In genomic region chr6:128519132-128519930, GRCh38 we compare ENCODE assay signal across 8 cellular contexts. TPM values are rescaled to one million over a fixed set of nuclear protein-coding genes. Genes with fewer than 3 reads are reported as not detected.
DNase-seq lines count a peak whose midpoint lies in the region; ATAC-seq and TF ChIP-seq lines count a peak whose summit lies in the region.

No MANE protein-coding gene starts in this region.

- DNase-seq in H4 (ENCODE audit: low spot score) (peak; percentile 14), NCI-H510A (lab: John Stamatoyannopoulos, UW) (peak; percentile 31), fibroblast of lung (ENCODE audit: low read depth in 2 of 2) (peak; percentile 47 to 59), testis (peak; percentile 43), NCI-H187 treated with DMSO at 0.1 percent for 48 hours (lab: John Stamatoyannopoulos, UW) (no peak)
- DNase-seq in activated T-cell treated with anti-CD3 and anti-CD28 coated beads, Interleukin-2, amount 50 U/mL, for 72 hours, result peak; percentile 41 to 42
- peak in 8 of 9 donors; percentile 14 to 57 (median 36) for DNase-seq in naive thymus-derived CD4-positive, alpha-beta T cell

- peaks cover 56% of the 10 kb centered on the region for H3K79me2 ChIP-seq in fibroblast of lung (ENCODE audit: control insufficient read depth, insufficient read depth, low read length)

- H3K9ac ChIP-seq in BLaER1, result peak overlapping the region; percentile 89
- H3K9ac ChIP-seq in fibroblast of lung (ENCODE audit: insufficient read depth, low read length), result peak overlapping the region; percentile 96

- no peaks in the 10 kb centered on the region for H3K36me3 ChIP-seq in BLaER1
- H3K36me3 ChIP-seq in fibroblast of lung (ENCODE audit: control insufficient read depth, insufficient read depth, low read length), result no peaks in the 10 kb centered on the region
- peaks cover 0 to 3% (median 0%) of the 10 kb centered on the region in 3 experiments for H3K36me3 ChIP-seq in naive thymus-derived CD4-positive, alpha-beta T cell (ENCODE audit: control insufficient read depth in 2 of 3, insufficient read depth in 3 of 3, low read length in 3 of 3)
- H3K36me3 ChIP-seq in testis (ENCODE audit: low read depth, missing control alignments), result no peaks in the 10 kb centered on the region

- H3K4me1 ChIP-seq in BLaER1, result peaks cover 12% of the 10 kb centered on the region
- H3K4me1 ChIP-seq in fibroblast of lung (ENCODE audit: control insufficient read depth, extremely low read depth, insufficient read depth, low read length), result peaks cover 23% of the 10 kb centered on the region
- H3K4me1 ChIP-seq in naive thymus-derived CD4-positive, alpha-beta T cell (ENCODE audit: control insufficient read depth in 2 of 2, insufficient read depth in 2 of 2, low read length in 2 of 2), result peaks cover 5 to 17% of the 10 kb centered on the region in 2 donors
- H3K4me1 ChIP-seq in testis, result no peaks in the 10 kb centered on the region

- H2AFZ ChIP-seq in fibroblast of lung (ENCODE audit: low read length), result peak overlapping the region; percentile 93

- no peak for TF ChIP-seq CTCF in fibroblast of lung (conservative IDR thresholded peaks at IDR 0.05 in 1 of 2, IDR thresholded peaks at IDR 0.05 in 1 of 2; ENCODE audit: low read depth in 1 of 2, low read length in 2 of 2)
- TF ChIP-seq CTCF in testis (IDR thresholded peaks at IDR 0.05), result peak in 1 of 3 experiments; percentile 15

- intact Hi-C loops in naive thymus-derived CD4-positive, alpha-beta T cell (cut with micrococcal nuclease), result loop anchor here (1.0 to 5.0 kb wide), 3 partner anchors 262 to 1253 kb away; partner anchors contain the start of gene RNF146 (in 1 of the 2)
- intact Hi-C loops in testis (cut with DNase I; ENCODE audit: low total_unique reads), result no loop called here

- CTCF ChIA-PET in naive thymus-derived CD4-positive, alpha-beta T cell (lab: Charles Lee), result interaction anchor here (1.0 to 1.1 kb wide), 3 partner anchors 664 to 784 kb away, joined by 3 to 6 read pairs (median 4); no protein-coding TSS in a partner anchor

- peak overlapping the region; percentile 45 for H3K27ac Mint-ChIP-seq in activated T-cell treated with anti-CD3 and anti-CD28 coated beads, Interleukin-2, amount 50 U/mL, for 72 hours
- peak overlapping the region; percentile 73 to 94 (median 82) for H3K27ac Mint-ChIP-seq in naive thymus-derived CD4-positive, alpha-beta T cell

- peak overlapping the region; percentile 94 for H3K4me2 ChIP-seq in BLaER1
- H3K4me2 ChIP-seq in fibroblast of lung (ENCODE audit: extremely low read depth, insufficient read depth, low read length), result peak overlapping the region; percentile 93

- peaks cover 0 to 2% of the 10 kb centered on the region in 2 donors for H3K36me3 Mint-ChIP-seq in activated T-cell treated with anti-CD3 and anti-CD28 coated beads, Interleukin-2, amount 50 U/mL, for 72 hours (ENCODE audit: insufficient read depth in 2 of 2)
- no peaks in the 10 kb centered on the region for H3K36me3 Mint-ChIP-seq in naive thymus-derived CD4-positive, alpha-beta T cell

- ATAC-seq in activated T-cell treated with anti-CD3 and anti-CD28 coated beads, Interleukin-2, amount 50 U/mL, for 72 hours (replicated peaks in 1 of 2), result peak; percentile 26 to 32
- peak; percentile 24 for ATAC-seq in naive thymus-derived CD4-positive, alpha-beta T cell

- WGBS in testis, 2 donors, result 0 to 1% methylated on average over 28 to 37 of the region's 46 CpGs

- H3K9me3 Mint-ChIP-seq in activated T-cell treated with anti-CD3 and anti-CD28 coated beads, Interleukin-2, amount 50 U/mL, for 72 hours, result no peaks in the 10 kb centered on the region
- no peaks in the 10 kb centered on the region for H3K9me3 Mint-ChIP-seq in naive thymus-derived CD4-positive, alpha-beta T cell

- peak overlapping the region; percentile 88 to 95 for H3K4me3 Mint-ChIP-seq in activated T-cell treated with anti-CD3 and anti-CD28 coated beads, Interleukin-2, amount 50 U/mL, for 72 hours
- peak overlapping the region; percentile 90 to 98 (median 94) for H3K4me3 Mint-ChIP-seq in naive thymus-derived CD4-positive, alpha-beta T cell

- H3K27ac ChIP-seq in BLaER1, result peak overlapping the region; percentile 86
- H3K27ac ChIP-seq in fibroblast of lung (ENCODE audit: insufficient read depth, low read length), result peak overlapping the region; percentile 92
- peak overlapping the region; percentile 59 for H3K27ac ChIP-seq in naive thymus-derived CD4-positive, alpha-beta T cell (ENCODE audit: low read depth, low read length)
- peak overlapping the region; percentile 86 to 89 for H3K27ac ChIP-seq in testis

- H3K9me3 ChIP-seq in BLaER1 (no peaks in the 10 kb centered on the region), fibroblast of lung (ENCODE audit: control insufficient read depth, insufficient read depth, low read depth, low read length) (no peaks in the 10 kb centered on the region), testis (no peaks in the 10 kb centered on the region)
- H3K9me3 ChIP-seq in naive thymus-derived CD4-positive, alpha-beta T cell (ENCODE audit: control insufficient read depth in 2 of 3, low read length in 3 of 3), result no peaks in the 10 kb centered on the region

- H3K27me3 ChIP-seq in BLaER1 (no peaks in the 10 kb centered on the region), fibroblast of lung (ENCODE audit: control insufficient read depth, insufficient read depth, low read length) (no peaks in the 10 kb centered on the region), testis (no peaks in the 10 kb centered on the region)
- H3K27me3 ChIP-seq in naive thymus-derived CD4-positive, alpha-beta T cell (ENCODE audit: control insufficient read depth in 2 of 2, insufficient read depth in 2 of 2, low read length in 2 of 2), result no peaks in the 10 kb centered on the region

- H4K20me1 ChIP-seq in BLaER1 (peaks cover 37% of the 10 kb centered on the region), fibroblast of lung (ENCODE audit: control insufficient read depth, extremely low read depth, insufficient read depth, low read length) (peaks cover 2% of the 10 kb centered on the region)

- peaks cover 38% of the 10 kb centered on the region for H3K27me3 Mint-ChIP-seq in activated T-cell treated with anti-CD3 and anti-CD28 coated beads, Interleukin-2, amount 50 U/mL, for 72 hours (ENCODE audit: low read depth)
- H3K27me3 Mint-ChIP-seq in naive thymus-derived CD4-positive, alpha-beta T cell, result peaks cover 51 to 85% (median 67%) of the 10 kb centered on the region in 5 donors

- H3K4me1 Mint-ChIP-seq in activated T-cell treated with anti-CD3 and anti-CD28 coated beads, Interleukin-2, amount 50 U/mL, for 72 hours (ENCODE audit: low read depth), result peaks cover 27% of the 10 kb centered on the region
- H3K4me1 Mint-ChIP-seq in naive thymus-derived CD4-positive, alpha-beta T cell, result peaks cover 8 to 22% (median 14%) of the 10 kb centered on the region in 7 donors

- TF ChIP-seq POLR2A in testis (IDR thresholded peaks at IDR 0.05), result no peak

- peak overlapping the region; percentile 84 for H3K4me3 ChIP-seq in BLaER1
- peak overlapping the region; percentile 80 to 100 (median 92) for H3K4me3 ChIP-seq in fibroblast of lung (replicated peaks in 1 of 4; ENCODE audit: control extremely low read depth in 1 of 4, insufficient read depth in 1 of 4, low read depth in 3 of 4, low read length in 4 of 4)
- H3K4me3 ChIP-seq in naive thymus-derived CD4-positive, alpha-beta T cell (ENCODE audit: low read length), result peak overlapping the region; percentile 77
- peak overlapping the region; percentile 74 to 89 for H3K4me3 ChIP-seq in testis

- POLR2A ChIA-PET in naive thymus-derived CD4-positive, alpha-beta T cell (lab: Charles Lee), result interaction anchor here (0.5 to 1.3 kb wide), 2 partner anchors 664 to 1056 kb away, joined by 3 to 4 read pairs; no protein-coding TSS in a partner anchor

RNA-seq across cellular contexts. Expression of gene PTPRK, which starts 1.1 kb away (rescaled TPM):
- 20.7 and 24.4 TPM in 2 replicates for total RNA-seq in H4 (2014; rRNA removed; shearing (Covaris generic))
- 1 to 10 TPM; 3.8 to 6.4 TPM for total RNA-seq in activated T-cell treated with anti-CD3 and anti-CD28 coated beads, Interleukin-2, amount 50 U/mL, for 72 hours
- total RNA-seq in fibroblast of lung (49.8 and 75.5 TPM in 2 replicates), testis (10 to 100 TPM; 12.5 to 13.3 TPM)
- polyA plus RNA-seq in fibroblast of lung (19.4 and 20.6 TPM in 2 replicates), testis (ENCODE audit: insufficient read depth, low read depth, low replicate concordance) (9.1 TPM)
- 32.3 and 35.4 TPM in 2 replicates for polyA plus RNA-seq in fibroblast of lung (2012)
- polyA minus RNA-seq in fibroblast of lung (ENCODE audit: low replicate concordance), result 66.1 and 77.3 TPM in 2 replicates
- total RNA-seq in naive thymus-derived CD4-positive, alpha-beta T cell, result 1 to 10 TPM; 1.6 to 6.5 (median 3.9) TPM
- 1 to 10 TPM; 1.3 to 2.3 TPM for polyA plus RNA-seq in naive thymus-derived CD4-positive, alpha-beta T cell
